ENCODE assay signal across 22 cellular contexts in genomic region chr9:75130621-75131020, GRCh38. TPM values are rescaled to one million over a fixed set of nuclear protein-coding genes. Genes with fewer than 3 reads are reported as not detected.
DNase-seq lines count a peak whose midpoint lies in the region; ATAC-seq and TF ChIP-seq lines count a peak whose summit lies in the region.
"Had no signal": no experiment of that assay in that cellular context is flagged by ENCODE, and none has a peak within 500 bp of the region (broad histone marks: within the 10 kb centered on the region; RNA-seq: fewer than 3 reads in every experiment).

No MANE protein-coding gene starts in this region.

- DNase-seq in AG08395 (ENCODE audit: low spot score) (peak; percentile 63), EH (ENCODE audit: low read depth) (peak; percentile 66), astrocyte of the cerebellum (ENCODE audit: low read depth) (peak; percentile 16), iris pigment epithelial cell (ENCODE audit: low read depth) (peak; percentile 15), mucosa of gallbladder (ENCODE audit: low spot score) (no peak), activated T-cell treated with anti-CD3 and anti-CD28 coated beads for 4 hours (no peak)
- DNase-seq: ACHN; activated CD4-positive, alpha-beta T cell treated with anti-CD3 and anti-CD28 coated beads for 1 hour; activated T-cell treated with anti-CD3 and anti-CD28 coated beads, Interleukin-2, amount 50 U/mL, for 1 hour; effector CD8-positive, alpha-beta T cell; foreskin melanocyte; MM.1S; NCI-H187; retina; SIG-M5; stimulated activated naive CD8-positive, alpha-beta T cell treated with anti-CD3 and anti-CD28 coated beads, Interleukin-15, Interleukin-2, amounts not matched to agents 100 U/mL and 50 U/mL, for 24 hours; T-helper 9 cell had no signal

- ATAC-seq in HG02973 (IDR thresholded peaks at IDR 0.05; ENCODE audit: unreplicated experiment) = no peak
- ATAC-seq in GM21381 (IDR thresholded peaks at IDR 0.05; ENCODE audit: unreplicated experiment) = no peak
- ATAC-seq: activated naive CD4-positive, alpha-beta T cell treated with anti-CD3 and anti-CD28 coated beads, Interleukin-2, amount 50 U/mL, for 72 hours; HCT116; HepG2; stimulated activated naive CD8-positive, alpha-beta T cell treated with anti-CD3 and anti-CD28 coated beads, Interleukin-15, Interleukin-2, amounts not matched to agents 100 U/mL and 50 U/mL, for 24 hours had no signal

- TF ChIP-seq CTCF in astrocyte of the cerebellum (IDR thresholded peaks at IDR 0.05; ENCODE audit: low read depth, low read length, missing control alignments) = no peak

- in situ Hi-C loops in astrocyte of the cerebellum (cut with HindIII; ENCODE audit: low sequenced_read_pairs) = no loop called here

- no peak overlapping the region for H3K4me3 ChIP-seq in astrocyte of the cerebellum (ENCODE audit: low read depth, low read length)

RNA-seq across cellular contexts. Expression of gene OSTF1, which starts 42.3 kb away (rescaled TPM):
- total RNA-seq in mucosa of gallbladder = 54.7 TPM

RNA-seq across cellular contexts. Expression of gene NMRK1, which starts 42.7 kb away (rescaled TPM):
- total RNA-seq in mucosa of gallbladder = 32.9 TPM

Comparison
In these comparisons a context has a peak if more than half of its experiments do, and no peak if none do; other contexts are left out.
1. DNase-seq: peak in AG08395 (single experiment), EH (single experiment), astrocyte of the cerebellum (single experiment) and iris pigment epithelial cell (single experiment); none in mucosa of gallbladder (single experiment) and activated T-cell treated with anti-CD3 and anti-CD28 coated beads for 4 hours (single experiment).